ENCODE assay signal across 8 cellular contexts in the genomic region with DNA sequence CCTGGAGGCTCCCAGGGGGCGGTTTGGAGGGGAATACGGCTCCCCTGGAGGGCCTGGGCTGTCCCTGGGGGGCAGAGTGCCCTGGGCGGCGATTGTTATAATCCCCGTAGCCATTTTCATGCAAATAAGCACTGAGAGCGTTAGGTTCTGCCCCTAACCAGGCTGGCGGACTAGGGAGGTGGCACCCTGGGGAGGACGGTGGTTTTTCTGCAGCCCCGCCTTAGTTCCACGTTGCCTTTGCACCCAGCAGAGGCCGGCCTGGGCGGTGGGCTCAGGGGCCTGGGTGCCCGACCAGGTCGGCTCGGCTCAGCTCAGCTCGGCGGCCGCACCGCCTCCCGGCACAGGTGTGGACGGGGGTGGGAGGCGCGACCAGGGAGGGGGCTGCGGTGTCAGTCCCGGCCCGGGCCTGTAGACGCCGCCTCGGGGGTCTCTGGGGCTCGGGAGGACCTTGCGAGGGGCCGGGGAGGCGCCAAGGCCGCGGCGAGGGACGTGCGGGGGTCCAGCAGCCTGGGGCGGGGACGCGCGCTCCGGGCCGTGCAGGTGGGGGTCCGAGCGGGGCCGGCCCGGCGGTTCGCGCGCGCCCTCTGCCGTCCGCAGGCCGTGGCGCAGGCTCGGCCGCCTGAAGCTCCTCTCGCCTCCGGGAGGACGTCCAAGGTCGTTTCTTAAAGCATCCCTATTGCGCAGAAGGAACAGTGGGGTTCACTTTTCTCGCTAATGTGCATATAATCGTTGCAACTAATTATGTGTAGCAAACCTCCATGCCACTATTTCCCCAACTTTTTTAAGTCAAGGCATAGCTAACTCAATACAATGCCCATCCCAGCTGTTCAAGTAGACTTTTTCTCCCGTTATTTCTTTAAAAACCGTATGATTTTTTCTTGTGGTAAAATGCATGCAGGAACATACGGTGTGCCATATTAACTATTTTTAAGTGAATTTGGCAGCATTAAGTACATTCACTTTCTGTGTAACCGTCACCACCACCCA. TPM values are rescaled to one million over a fixed set of nuclear protein-coding genes. Genes with fewer than 3 reads are reported as not detected.
A peak's percentile ranks its signal among the peaks of the same experiment; 100 is the strongest.
DNase-seq lines count a peak whose midpoint lies in the region; ATAC-seq and TF ChIP-seq lines count a peak whose summit lies in the region.

No MANE protein-coding gene starts in this region.

- peaks cover 7% of the 10 kb centered on the region for H3K9me3 Mint-ChIP-seq in activated CD4-positive, alpha-beta memory T cell treated with anti-CD3 and anti-CD28 coated beads for 36 hours

- H3K4me3 ChIP-seq in AG04449 (ENCODE audit: low read depth, low read length) = no peak overlapping the region
- H3K4me3 ChIP-seq in lung = no peak overlapping the region

- H3K9me3 ChIP-seq in lung (ENCODE audit: control insufficient read depth in 2 of 2, insufficient read depth in 1 of 2, low read length in 1 of 2) = peaks cover 0 to 5% of the 10 kb centered on the region in 2 donors

- ATAC-seq in lung (ENCODE audit: insufficient read depth, low FRiP score) (peak; percentile 71), GM18519 (IDR thresholded peaks at IDR 0.05; ENCODE audit: low FRiP score, unreplicated experiment) (no peak)

- peak overlapping the region; percentile 39 for H3K4me3 Mint-ChIP-seq in activated CD4-positive, alpha-beta memory T cell treated with anti-CD3 and anti-CD28 coated beads for 36 hours

- H3K4me1 Mint-ChIP-seq in activated CD4-positive, alpha-beta memory T cell treated with anti-CD3 and anti-CD28 coated beads for 36 hours (ENCODE audit: low read depth) = peaks cover 10% of the 10 kb centered on the region

- peak; percentile 79 for TF ChIP-seq CTCF in AG04449 (IDR thresholded peaks at IDR 0.05; ENCODE audit: insufficient read depth, low read length, missing control alignments)
- peak; percentile 99 for TF ChIP-seq CTCF in GM13977 (IDR thresholded peaks at IDR 0.05; ENCODE audit: extremely low read depth, insufficient read depth, missing control alignments)
- TF ChIP-seq CTCF in lung (IDR thresholded peaks at IDR 0.05; ENCODE audit: control extremely low read depth, extremely low read depth) = peak; percentile 80

- in situ Hi-C loops in GM13977 (cut with MboI; ENCODE audit: low pct_unique_long_range_greater_than_20kb, low sequenced_read_pairs, unreplicated experiment) = no loop called here

- DNase-seq in AG04449 (ENCODE audit: low read depth, low spot score) = no peak
- peak; percentile 86 for DNase-seq in GM13977 (ENCODE audit: low spot score)
- peak; percentile 91 for DNase-seq in NCI-H146 treated with DMSO at 0.1 percent for 48 hours (lab: John Stamatoyannopoulos, UW; ENCODE audit: unreplicated experiment)
- peak; percentile 67 for DNase-seq in activated CD4-positive, alpha-beta memory T cell treated with anti-CD3 and anti-CD28 coated beads for 36 hours
- DNase-seq in effector CD8-positive, alpha-beta T cell (lab: John Stamatoyannopoulos, UW) = peak; percentile 29
- DNase-seq in lung (ENCODE audit: low spot score) = no peak
- peak; percentile 61 for DNase-seq in stimulated activated naive CD4-positive, alpha-beta T cell treated with Interleukin-2 at 50 U/mL for 16 hours (lab: John Stamatoyannopoulos, UW)

- H3K27me3 Mint-ChIP-seq in activated CD4-positive, alpha-beta memory T cell treated with anti-CD3 and anti-CD28 coated beads for 36 hours = peaks cover 2% of the 10 kb centered on the region

- no peaks in the 10 kb centered on the region for H3K36me3 ChIP-seq in lung (ENCODE audit: control insufficient read depth in 2 of 2, insufficient read depth in 2 of 2, low read length in 2 of 2)

- H3K27me3 ChIP-seq in lung (ENCODE audit: control insufficient read depth, insufficient read depth) = no peaks in the 10 kb centered on the region

- POLR2A ChIA-PET in AG04449 (lab: Yijun Ruan, JAX) = interaction anchor here (0.6 to 0.9 kb wide), 3 partner anchors 28 to 502 kb away, joined by 3 read pairs; partner anchors contain the start of gene TOLLIP
- POLR2A ChIA-PET in activated CD4-positive, alpha-beta memory T cell treated with anti-CD3 and anti-CD28 coated beads for 36 hours (lab: Charles Lee) = interaction anchor here (0.6 to 1.2 kb wide), 3 partner anchors 15 to 647 kb away, joined by 3 to 4 read pairs (median 4); no protein-coding TSS in a partner anchor

- WGBS in lung, 2 donors = 3 to 5% methylated on average over 39 to 70 of the region's 70 CpGs

- peaks cover 0 to 3% of the 10 kb centered on the region in 2 donors for H3K4me1 ChIP-seq in lung (ENCODE audit: control insufficient read depth in 2 of 2, insufficient read depth in 2 of 2, low read length in 2 of 2)

- intact Hi-C loops in activated CD4-positive, alpha-beta memory T cell treated with anti-CD3 and anti-CD28 coated beads for 36 hours (cut with micrococcal nuclease) = loop anchor here (1.0 to 5.0 kb wide), 6 partner anchors 28 to 372 kb away; partner anchors contain the start of gene BRSK2

- peak overlapping the region; percentile 60 to 63 for H3K27ac ChIP-seq in lung (ENCODE audit: low read depth in 1 of 2, low read length in 1 of 2)

- no peak overlapping the region for H3K27ac Mint-ChIP-seq in activated CD4-positive, alpha-beta memory T cell treated with anti-CD3 and anti-CD28 coated beads for 36 hours

- peaks cover 4% of the 10 kb centered on the region for H3K36me3 Mint-ChIP-seq in activated CD4-positive, alpha-beta memory T cell treated with anti-CD3 and anti-CD28 coated beads for 36 hours

- CTCF ChIA-PET in AG04449 (lab: Yijun Ruan, JAX) = interaction anchor here (0.6 to 7.2 kb wide), 41 partner anchors 9 to 728 kb away, joined by 3 to 266 read pairs (median 4); partner anchors contain the start of genes KRTAP5-3 and KRTAP5-5
- CTCF ChIA-PET in activated CD4-positive, alpha-beta memory T cell treated with anti-CD3 and anti-CD28 coated beads for 36 hours (lab: Charles Lee) = interaction anchor here (0.5 to 9.1 kb wide), 47 partner anchors 10 to 940 kb away, joined by 3 to 113 read pairs (median 4); partner anchors contain the start of genes KRTAP5-2, KRTAP5-3, LSP1 and TOLLIP

RNA-seq across cellular contexts. Expression of gene DUSP8, which starts 2.5 kb away (rescaled TPM):
- 1 to 10 TPM; 1.6 to 2.4 TPM for total RNA-seq in activated CD4-positive, alpha-beta memory T cell treated with anti-CD3 and anti-CD28 coated beads for 36 hours
- 10 to 100 TPM in 1 of 2 donors, 1 to 10 TPM in 1; 2.0 to 17.0 TPM for total RNA-seq in lung
- 1 to 10 TPM; 3.5 to 9.1 TPM for polyA plus RNA-seq in lung

RNA-seq across cellular contexts. Expression of gene KRTAP5-1, which starts 10.5 kb away (rescaled TPM):
- not detected for total RNA-seq in activated CD4-positive, alpha-beta memory T cell treated with anti-CD3 and anti-CD28 coated beads for 36 hours
- not detected for total RNA-seq in lung
- polyA plus RNA-seq in lung = not detected

RNA-seq across cellular contexts. Expression of gene KRTAP5-2, which starts 23.5 kb away (rescaled TPM):
- total RNA-seq in activated CD4-positive, alpha-beta memory T cell treated with anti-CD3 and anti-CD28 coated beads for 36 hours = not detected
- total RNA-seq in lung = not detected
- polyA plus RNA-seq in lung = under 1 TPM in 1 of 2 donors, not detected in 1; 0.12 TPM

RNA-seq across cellular contexts. Expression of gene KRTAP5-3, which starts 33.7 kb away (rescaled TPM):
- total RNA-seq in activated CD4-positive, alpha-beta memory T cell treated with anti-CD3 and anti-CD28 coated beads for 36 hours = not detected
- not detected for total RNA-seq in lung
- not detected for polyA plus RNA-seq in lung

RNA-seq across cellular contexts. Expression of gene KRTAP5-4, which starts 47.4 kb away (rescaled TPM):
- not detected for total RNA-seq in activated CD4-positive, alpha-beta memory T cell treated with anti-CD3 and anti-CD28 coated beads for 36 hours
- not detected for total RNA-seq in lung
- polyA plus RNA-seq in lung = not detected

Comparison
In these comparisons a context has a peak if more than half of its experiments do, and no peak if none do; other contexts are left out.
1. DNase-seq: peak in GM13977 (single experiment), NCI-H146 treated with DMSO at 0.1 percent for 48 hours (single experiment), activated CD4-positive, alpha-beta memory T cell treated with anti-CD3 and anti-CD28 coated beads for 36 hours (single experiment), effector CD8-positive, alpha-beta T cell (single experiment) and stimulated activated naive CD4-positive, alpha-beta T cell treated with Interleukin-2 at 50 U/mL for 16 hours (single experiment); none in AG04449 (single experiment) and lung (single experiment).
2. Peak in every context shown above with its lines, with median percentiles within 50 percentile points of each other: CTCF ChIP-seq.